In genomic region chr15:81475471-81475870, GRCh38 we compare ENCODE assay signal across 1 cellular context.
TF ChIP-seq lines count a peak whose summit lies in the region.

No MANE protein-coding gene starts in this region.

TF ChIP-seq in SK-N-SH, 30 proteins besides CTCF, POLR2A, EP300 and RAD21 (continued from another document):
- TF ChIP-seq MEF2A (IDR thresholded peaks at IDR 0.05; ENCODE audit: borderline replicate concordance, low read depth) = no peak
- TF ChIP-seq REST (IDR thresholded peaks at IDR 0.05; ENCODE audit: low read depth, low read length) = no peak
- no peak for TF ChIP-seq TAF1 (IDR thresholded peaks at IDR 0.05; ENCODE audit: borderline replicate concordance, low read depth, low read length)
- no peak for TF ChIP-seq SMC3 (IDR thresholded peaks at IDR 0.05; ENCODE audit: low read depth, low read length)
- no peak for TF ChIP-seq YY1 (IDR thresholded peaks at IDR 0.05; ENCODE audit: low read depth)
- TF ChIP-seq PBX3 (IDR thresholded peaks at IDR 0.05) = no peak
- no peak for TF ChIP-seq FOXJ3 (CRISPR knock-in tag; IDR thresholded peaks at IDR 0.05)
- no peak for TF ChIP-seq RFX5 (IDR thresholded peaks at IDR 0.05; ENCODE audit: low read length)
- no peak for TF ChIP-seq FOXM1 (IDR thresholded peaks at IDR 0.05; ENCODE audit: low read depth)
- TF ChIP-seq GABPA (IDR thresholded peaks at IDR 0.05; ENCODE audit: low read depth) = no peak
- no peak for TF ChIP-seq JUND (IDR thresholded peaks at IDR 0.05)
- TF ChIP-seq ZBTB33 (IDR thresholded peaks at IDR 0.05; ENCODE audit: borderline replicate concordance, low read depth) = no peak
- no peak for TF ChIP-seq RCOR1 (IDR thresholded peaks at IDR 0.05; ENCODE audit: low read length)
- TF ChIP-seq USF2 (IDR thresholded peaks at IDR 0.05; ENCODE audit: borderline replicate concordance, low read depth, low read length) = no peak
- TF ChIP-seq NFIC (IDR thresholded peaks at IDR 0.05; ENCODE audit: borderline replicate concordance) = no peak
- TF ChIP-seq CHD2 (IDR thresholded peaks at IDR 0.05; ENCODE audit: low read length, partially characterized antibody) = no peak
